Comparison of ENCODE assay signal across 37 cellular contexts in the genomic region with DNA sequence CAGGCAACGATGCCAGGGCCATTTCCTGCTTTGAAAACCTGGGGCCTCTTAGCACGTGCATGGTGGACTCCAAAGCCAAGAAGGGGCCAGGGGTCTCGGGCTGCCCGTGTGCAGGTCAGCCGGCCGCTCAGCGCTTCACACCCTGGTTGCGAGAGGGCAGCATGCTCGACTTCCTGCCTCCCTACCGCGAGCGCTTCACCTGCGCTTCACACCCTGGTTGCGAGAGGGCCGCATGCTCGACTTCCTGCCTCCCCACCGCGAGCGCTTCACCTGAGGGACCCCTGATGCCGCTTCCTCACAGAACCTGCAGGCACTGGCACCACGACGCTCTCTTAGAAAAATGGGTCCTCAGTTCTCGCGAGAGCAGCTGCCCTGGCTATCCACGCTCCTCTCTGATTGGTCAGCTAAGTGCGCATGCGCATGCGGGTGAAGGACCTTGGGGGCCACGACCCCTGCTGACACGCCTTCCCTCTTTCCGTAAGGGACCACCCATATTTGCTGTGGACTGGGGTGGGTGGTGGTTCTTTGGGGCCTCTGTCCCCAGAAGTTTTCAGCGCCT. TPM values are rescaled to one million over a fixed set of nuclear protein-coding genes. Genes with fewer than 3 reads are reported as not detected.
"Had no signal": no experiment of that assay in that cellular context is flagged by ENCODE, and none has a peak within 500 bp of the region (broad histone marks: within the 10 kb centered on the region; RNA-seq: fewer than 3 reads in every experiment).

Gene FAM9A, minus strand, starts transcription at position 343 of the 559 bp plus-strand sequence. CDS start 1,212 bp downstream, outside the sequence.

- ATAC-seq: activated CD8-positive, alpha-beta T cell treated with anti-CD3 and anti-CD28 coated beads for 36 hours; activated naive CD4-positive, alpha-beta T cell treated with anti-CD3 and anti-CD28 coated beads, Interleukin-2, amount 50 U/mL, for 72 hours; activated T-cell treated with anti-CD3 and anti-CD28 coated beads, Interleukin-2, amount 50 U/mL, for 4 hours; activated T-cell treated with anti-CD3 and anti-CD28 coated beads, Interleukin-2, amount 50 U/mL, for 72 hours; activated T-helper 17 cell treated with anti-CD3 and anti-CD28 coated beads, Interleukin-2, amount 50 U/mL, for 72 hours; body of pancreas had no signal

- FAIRE-seq: TTC549 had no signal

- H3K9me3 ChIP-seq: adrenal gland, body of pancreas, breast epithelium had no signal

- H3K4me1 ChIP-seq: adrenal gland, body of pancreas, breast epithelium had no signal

- H3K36me3 ChIP-seq: adrenal gland, brain microvascular endothelial cell, breast epithelium had no signal

- H3K27me3 ChIP-seq: adrenal gland, body of pancreas, brain microvascular endothelial cell had no signal

- H3K27ac ChIP-seq: adrenal gland, body of pancreas, brain microvascular endothelial cell, breast epithelium, VCaP had no signal

- DNase-seq: activated B cell treated with CpG ODN at 0.5 μM for 24 hours; activated CD4-positive, alpha-beta memory T cell treated with anti-CD3 and anti-CD28 coated beads for 36 hours; activated CD4-positive, alpha-beta T cell treated with anti-CD3 and anti-CD28 coated beads for 4 hours; activated CD4-positive, alpha-beta T cell treated with anti-CD3 and anti-CD28 coated beads, Interleukin-2, amount 10 ng/mL, durations not matched to agents 24 days and 14 days; activated CD4-positive, alpha-beta T cell treated with anti-CD3 and anti-CD28 coated beads, Interleukin-2, amount 50 U/mL, for 1 hour; activated CD4-positive, alpha-beta T cell treated with anti-CD3 and anti-CD28 coated beads, Interleukin-2, amount 50 U/mL, for 4 hours; activated CD4-positive, CD25-positive, alpha-beta regulatory T cell treated with anti-CD3 and anti-CD28 coated beads, Interleukin-2, amount 50 U/mL, for 72 hours; activated CD8-positive, alpha-beta memory T cell treated with anti-CD3 and anti-CD28 coated beads, Interleukin-2, amount 50 U/mL, for 4 hours; activated CD8-positive, alpha-beta T cell treated with anti-CD3 and anti-CD28 coated beads for 36 hours; activated effector memory CD4-positive, alpha-beta T cell treated with anti-CD3 and anti-CD28 coated beads, Interleukin-2, amount 50 U/mL, for 16 hours; activated gamma-delta T cell treated with Interleukin-2 at 50 U/mL for 16 hours; activated naive CD4-positive, alpha-beta T cell; activated naive CD4-positive, alpha-beta T cell treated with anti-CD3 and anti-CD28 coated beads for 36 hours; activated naive CD4-positive, alpha-beta T cell treated with anti-CD3 and anti-CD28 coated beads, Interleukin-2, amount 50 U/mL, for 16 hours; activated naive CD8-positive, alpha-beta T cell treated with anti-CD3 and anti-CD28 coated beads for 36 hours; activated T-cell treated with anti-CD3 and anti-CD28 coated beads for 4 hours; activated T-cell treated with anti-CD3 and anti-CD28 coated beads, Interleukin-2, amount 50 U/mL, for 1 hour; activated T-cell treated with anti-CD3 and anti-CD28 coated beads, Interleukin-2, amount 50 U/mL, for 4 hours; activated T-cell treated with anti-CD3 and anti-CD28 coated beads, Interleukin-2, amount 50 U/mL, for 72 hours; adrenal gland; amniotic stem cell; aorta; body of pancreas; brain microvascular endothelial cell; central memory CD4-positive, alpha-beta T cell; T-helper 2 cell; T-helper 9 cell had no signal

- H3K4me3 ChIP-seq: adrenal gland, body of pancreas, breast epithelium had no signal

RNA-seq across cellular contexts. Expression of gene FAM9A, which starts in this region (rescaled TPM):
- total RNA-seq: activated B cell treated with CpG ODN at 0.5 μM for 24 hours; activated CD4-positive, alpha-beta memory T cell treated with anti-CD3 and anti-CD28 coated beads for 36 hours; activated CD4-positive, alpha-beta T cell treated with anti-CD3 and anti-CD28 coated beads, Interleukin-2, amount 10 ng/mL, durations not matched to agents 24 days and 14 days; activated CD8-positive, alpha-beta memory T cell treated with anti-CD3 and anti-CD28 coated beads for 36 hours; activated CD8-positive, alpha-beta T cell treated with anti-CD3 and anti-CD28 coated beads for 36 hours; activated naive CD4-positive, alpha-beta T cell treated with anti-CD3 and anti-CD28 coated beads for 36 hours; activated naive CD4-positive, alpha-beta T cell treated with anti-CD3 and anti-CD28 coated beads, Interleukin-2, amount 50 U/mL, for 72 hours; activated naive CD8-positive, alpha-beta T cell treated with anti-CD3 and anti-CD28 coated beads for 36 hours; activated T-cell treated with anti-CD3 and anti-CD28 coated beads, Interleukin-2, amount 50 U/mL, for 4 hours; activated T-cell treated with anti-CD3 and anti-CD28 coated beads, Interleukin-2, amount 50 U/mL, for 72 hours; activated T-helper 1 cell treated with anti-CD3 and anti-CD28 coated beads, Interleukin-12 subunit alpha, Interleukin-12 subunit beta, Interleukin-2, Interleukin-4 antibody, amounts not matched to agents 30 ng/mL and 10 ng/mL and 1 ng/mL, durations not matched to agents 14 hours and 24 hours and 36 hours; activated T-helper 17 cell treated with anti-CD3 and anti-CD28 coated beads, Interleukin-2, amount 50 U/mL, for 72 hours; adrenal gland; aorta; astrocyte; body of pancreas; breast epithelium; cardiac septum; cerebellum had no signal
- polyA plus RNA-seq: adrenal gland, aorta had no signal
